ENCODE assay signal across 1 cellular context in genomic region chr7:2205036-2205780, GRCh38.
TF ChIP-seq lines count a peak whose summit lies in the region.

No MANE protein-coding gene starts in this region.

TF ChIP-seq in HepG2, 621 proteins besides CTCF, POLR2A, EP300 and RAD21:
- TF ChIP-seq ZNF253 (CRISPR knock-in tag; IDR thresholded peaks at IDR 0.05; ENCODE audit: borderline replicate concordance) = no peak
- TF ChIP-seq ZC3H4 (CRISPR knock-in tag; IDR thresholded peaks at IDR 0.05; ENCODE audit: borderline replicate concordance) = no peak
- TF ChIP-seq ZNF773 (CRISPR knock-in tag; IDR thresholded peaks at IDR 0.05; ENCODE audit: borderline replicate concordance) = no peak
- no peak for TF ChIP-seq TEF (CRISPR knock-in tag; IDR thresholded peaks at IDR 0.05)
- TF ChIP-seq KDM6A (CRISPR knock-in tag; IDR thresholded peaks at IDR 0.05; ENCODE audit: low read depth) = no peak
- no peak for TF ChIP-seq FOXK1 (CRISPR knock-in tag; IDR thresholded peaks at IDR 0.05; ENCODE audit: borderline replicate concordance, low read depth)
- TF ChIP-seq ZNF629 (CRISPR knock-in tag; conservative IDR thresholded peaks at IDR 0.05) = no peak
- no peak for TF ChIP-seq NPAS2 (CRISPR knock-in tag; IDR thresholded peaks at IDR 0.05; ENCODE audit: borderline replicate concordance)
- TF ChIP-seq SUZ12 (IDR thresholded peaks at IDR 0.05; ENCODE audit: low read depth, low read length) = no peak
- TF ChIP-seq ZSCAN31 (CRISPR knock-in tag; IDR thresholded peaks at IDR 0.05; ENCODE audit: low read depth) = no peak
- TF ChIP-seq, protein P1, sequence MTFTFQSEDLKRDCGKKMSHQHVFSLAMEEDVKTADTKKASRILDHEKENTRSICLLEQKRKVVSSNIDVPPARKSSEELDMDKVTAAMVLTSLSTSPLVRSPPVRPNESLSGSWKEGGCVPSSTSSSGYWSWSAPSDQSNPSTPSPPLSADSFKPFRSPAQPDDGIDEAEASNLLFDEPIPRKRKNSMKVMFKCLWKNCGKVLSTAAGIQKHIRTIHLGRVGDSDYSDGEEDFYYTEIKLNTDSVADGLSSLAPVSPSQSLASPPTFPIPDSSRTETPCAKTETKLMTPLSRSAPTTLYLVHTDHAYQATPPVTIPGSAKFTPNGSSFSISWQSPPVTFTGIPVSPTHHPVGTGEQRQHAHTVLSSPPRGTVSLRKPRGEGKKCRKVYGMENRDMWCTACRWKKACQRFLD (CRISPR knock-in tag; IDR thresholded peaks at IDR 0.05; ENCODE audit: borderline replicate concordance) = no peak
- no peak for TF ChIP-seq ZBTB14 (CRISPR knock-in tag; IDR thresholded peaks at IDR 0.05)
- TF ChIP-seq GPN1 (CRISPR knock-in tag; IDR thresholded peaks at IDR 0.05; ENCODE audit: borderline replicate concordance) = no peak
- no peak for TF ChIP-seq RFXAP (CRISPR knock-in tag; IDR thresholded peaks at IDR 0.05; ENCODE audit: borderline replicate concordance)
- no peak for TF ChIP-seq ETV5 (CRISPR knock-in tag; IDR thresholded peaks at IDR 0.05; ENCODE audit: borderline replicate concordance)
